Comparison of ENCODE assay signal across 16 cellular contexts in the genomic region with DNA sequence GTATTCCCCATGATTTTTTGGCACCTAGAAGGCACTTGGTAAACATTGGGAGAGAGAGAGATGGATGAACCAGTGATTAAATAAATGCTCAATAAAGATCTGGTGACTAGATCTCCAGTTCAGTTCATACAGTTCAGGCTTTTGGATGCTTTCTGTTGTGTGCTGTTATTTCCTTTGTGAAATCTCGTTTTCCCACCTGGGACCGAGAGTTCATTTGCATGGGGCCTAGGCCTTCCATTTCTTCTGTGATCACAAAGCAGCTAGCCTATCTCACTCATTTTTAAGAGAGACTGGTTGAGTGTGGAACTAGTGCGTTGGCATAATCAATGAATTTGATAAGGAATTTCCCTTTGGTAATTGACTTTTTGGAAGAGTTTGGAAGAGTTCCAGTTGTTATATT.
A peak's percentile ranks its signal among the peaks of the same experiment; 100 is the strongest.
DNase-seq lines count a peak whose midpoint lies in the region; ATAC-seq, FAIRE-seq and TF ChIP-seq lines count a peak whose summit lies in the region.
"Had no signal": no experiment of that assay in that cellular context is flagged by ENCODE, and none has a peak within 500 bp of the region (broad histone marks: within the 10 kb centered on the region; RNA-seq: fewer than 3 reads in every experiment).

No MANE protein-coding gene starts in this region.

- in situ Hi-C loops in HepG2 (cut with HindIII; ENCODE audit: extremely low pct_ligation_motif_present, low pct_unique_long_range_greater_than_20kb) = no loop called here

- H3K4me2 ChIP-seq in HepG2 (ENCODE audit: low read depth, low read length) = no peak overlapping the region

- ATAC-seq in GM18868 (IDR thresholded peaks at IDR 0.05; ENCODE audit: unreplicated experiment) = peak; percentile 57
- ATAC-seq in GM21423 (IDR thresholded peaks at IDR 0.05; ENCODE audit: unreplicated experiment) = peak; percentile 86
- peak; percentile 64 for ATAC-seq in HG03060 (IDR thresholded peaks at IDR 0.05; ENCODE audit: low read depth, unreplicated experiment)
- no peak for ATAC-seq in WTC11
- no peak for ATAC-seq in HepG2

- FAIRE-seq in HepG2 (lab: Jason Lieb, UNC) = no peak
- FAIRE-seq: H54, HTR-8/SVneo had no signal

- no peak overlapping the region for H3K4me3 Mint-ChIP-seq in WTC11
- H3K4me3 Mint-ChIP-seq: CD14-positive monocyte, immature natural killer cell had no signal

- H3K4me1 ChIP-seq in HepG2 (ENCODE audit: insufficient read depth, low read length) = peaks cover 12% of the 10 kb centered on the region

- TF ChIP-seq POLR2A in HepG2 (IDR thresholded peaks at IDR 0.05; ENCODE audit: insufficient read depth in 1 of 2, low read depth in 2 of 2, low read length in 2 of 2) = no peak

- BruUV-seq in HepG2 (replicated peaks; lab: Mats Ljungman, UMichigan) = no TSS peak

- H3K36me3 ChIP-seq in HepG2 (replicated peaks in 1 of 2; ENCODE audit: control insufficient read depth in 1 of 2, insufficient read depth in 2 of 2, low read length in 2 of 2) = no peaks in the 10 kb centered on the region

- TF ChIP-seq CTCF in WTC11 (IDR thresholded peaks at IDR 0.05) (no peak), HepG2 (CRISPR knock-in tag; IDR thresholded peaks at IDR 0.05) (no peak)

- CTCF ChIA-PET in WTC11 (lab: Charles Lee) = no interaction called here
- CTCF ChIA-PET in HepG2 (lab: Yijun Ruan, JAX; ENCODE audit: low intra/inter-chr PET ratio, low total read pairs) = no interaction called here

- no peaks in the 10 kb centered on the region for H3K27me3 ChIP-seq in HepG2 (ENCODE audit: control insufficient read depth in 1 of 2, insufficient read depth in 2 of 2, low read length in 2 of 2)

- H3K4me1 Mint-ChIP-seq in WTC11 = peaks cover 27% of the 10 kb centered on the region
- H3K4me1 Mint-ChIP-seq: immature natural killer cell had no signal

- H3K27ac ChIP-seq in HepG2 (ENCODE audit: extremely low read length, insufficient read depth, low read length) = no peak overlapping the region
- H3K27ac ChIP-seq: coronary artery, VCaP had no signal

- no peak for TF ChIP-seq RAD21 in HepG2 (CRISPR knock-in tag; IDR thresholded peaks at IDR 0.05)

- H3K4me3 ChIP-seq in HepG2 (replicated peaks in 1 of 3; ENCODE audit: insufficient read depth in 1 of 3, low read depth in 2 of 3, low read length in 3 of 3) = no peak overlapping the region
- H3K4me3 ChIP-seq: coronary artery had no signal

- no peaks in the 10 kb centered on the region for H4K20me1 ChIP-seq in HepG2 (ENCODE audit: insufficient read depth, low read length)

- TF ChIP-seq EP300 in HepG2 (IDR thresholded peaks at IDR 0.05; ENCODE audit: low read depth in 2 of 2, low read length in 2 of 2) (no peak), HepG2 (CRISPR knock-in tag; IDR thresholded peaks at IDR 0.05; ENCODE audit: borderline replicate concordance) (no peak)

- H3K79me2 ChIP-seq in HepG2 (ENCODE audit: insufficient read depth, low read length) = no peaks in the 10 kb centered on the region

- H3K36me3 Mint-ChIP-seq in WTC11 = no peaks in the 10 kb centered on the region

- no peaks in the 10 kb centered on the region for H3K9me3 Mint-ChIP-seq in WTC11
- H3K9me3 Mint-ChIP-seq: CD14-positive monocyte, immature natural killer cell had no signal

- no peaks in the 10 kb centered on the region for H3K9me3 ChIP-seq in HepG2 (ENCODE audit: low read length)

- WGBS in HepG2 (ENCODE audit: low lambda C conversion rate) = 91% methylated on average over 3 of the region's 3 CpGs

- no peak overlapping the region for H2AFZ ChIP-seq in HepG2 (ENCODE audit: low read length)

- POLR2A ChIA-PET in WTC11 (lab: Charles Lee) = no interaction called here
- POLR2A ChIA-PET in HepG2 (lab: Yijun Ruan, JAX) = no interaction called here

- DNase-seq in WTC11 (ENCODE audit: low spot score) = no peak
- DNase-seq in NOMO-1 (lab: John Stamatoyannopoulos, UW; ENCODE audit: unreplicated experiment in 2 of 2) = no peak
- DNase-seq in NCI-H146 treated with DMSO at 0.1 percent for 48 hours (lab: John Stamatoyannopoulos, UW; ENCODE audit: unreplicated experiment) = no peak
- DNase-seq in HepG2 (ENCODE audit: low spot score) = no peak
- DNase-seq in ureter (ENCODE audit: low spot score) = no peak
- DNase-seq: immature natural killer cell, NCI-H1048, NCI-H748 treated with DMSO at 0.1 percent for 48 hours had no signal

- no peaks in the 10 kb centered on the region for H3K27me3 Mint-ChIP-seq in WTC11 (ENCODE audit: low read depth)

- peak overlapping the region; percentile 42 for H3K27ac Mint-ChIP-seq in WTC11
- H3K27ac Mint-ChIP-seq: CD14-positive monocyte, immature natural killer cell had no signal

- no peak overlapping the region for H3K9ac ChIP-seq in HepG2 (ENCODE audit: insufficient read depth, low read depth, low read length)

- intact Hi-C loops in HepG2 (cut with micrococcal nuclease; ENCODE audit: unreplicated experiment) = no loop called here

TF ChIP-seq in WTC11, 78 proteins besides CTCF, POLR2A, EP300 and RAD21:
- TF ChIP-seq EMX1 (CRISPR knock-in tag; IDR thresholded peaks at IDR 0.05) (no peak), ZNF423 (CRISPR knock-in tag; IDR thresholded peaks at IDR 0.05) (no peak), ETV6 (CRISPR knock-in tag; IDR thresholded peaks at IDR 0.05) (no peak)
TF ChIP-seq in WTC11: peak in this region for 0.

TF ChIP-seq in HepG2, 621 proteins besides CTCF, POLR2A, EP300 and RAD21:
- no peak for TF ChIP-seq NR0B2 (CRISPR knock-in tag; IDR thresholded peaks at IDR 0.05)

Comparison
In these comparisons a context has a peak if more than half of its experiments do, and no peak if none do; other contexts are left out.
1. ATAC-seq: peak in GM18868 (single experiment), GM21423 (single experiment) and HG03060 (single experiment); none in WTC11 (single experiment) and HepG2 (single experiment).